Comparison of ENCODE assay signal across 9 cellular contexts in genomic region chr14:45526715-45527549, GRCh38.
DNase-seq lines count a peak whose midpoint lies in the region; ATAC-seq and TF ChIP-seq lines count a peak whose summit lies in the region.
"Had no signal": no experiment of that assay in that cellular context is flagged by ENCODE, and none has a peak within 500 bp of the region (broad histone marks: within the 10 kb centered on the region; RNA-seq: fewer than 3 reads in every experiment).

No MANE protein-coding gene starts in this region.

- H3K36me3 Mint-ChIP-seq in endodermal cell (ENCODE audit: low read depth) (no peaks in the 10 kb centered on the region), osteocyte (ENCODE audit: unreplicated experiment) (no peaks in the 10 kb centered on the region)
- H3K36me3 Mint-ChIP-seq: activated naive CD8-positive, alpha-beta T cell treated with anti-CD3 and anti-CD28 coated beads, Interleukin-2, amount 10 ng/mL, durations not matched to agents 7 days and 5 days had no signal

- H3K36me3 ChIP-seq in endodermal cell (ENCODE audit: control insufficient read depth, insufficient read depth, low read length) (no peaks in the 10 kb centered on the region), uterus (no peaks in the 10 kb centered on the region)

- peaks cover 8% of the 10 kb centered on the region for H3K4me1 Mint-ChIP-seq in endodermal cell
- no peaks in the 10 kb centered on the region for H3K4me1 Mint-ChIP-seq in osteocyte (ENCODE audit: unreplicated experiment)
- H3K4me1 Mint-ChIP-seq: activated naive CD8-positive, alpha-beta T cell treated with anti-CD3 and anti-CD28 coated beads, Interleukin-2, amount 10 ng/mL, durations not matched to agents 7 days and 5 days had no signal

- H3K4me3 ChIP-seq in endodermal cell (ENCODE audit: low read length) (no peak overlapping the region), uterus (no peak overlapping the region)

- 67 to 92% methylated on average over 3 to 14 of the region's 14 CpGs for WGBS in endodermal cell (ENCODE audit: insufficient coverage in 1 of 2, insufficient read length in 1 of 2), 2 experiments

- intact Hi-C loops in uterus (cut with DNase I; ENCODE audit: low total_unique reads), result no loop called here

- H3K27me3 Mint-ChIP-seq in endodermal cell (ENCODE audit: insufficient read depth) (no peaks in the 10 kb centered on the region), osteocyte (ENCODE audit: unreplicated experiment) (peaks cover 12% of the 10 kb centered on the region)
- H3K27me3 Mint-ChIP-seq: activated naive CD8-positive, alpha-beta T cell treated with anti-CD3 and anti-CD28 coated beads, Interleukin-2, amount 10 ng/mL, durations not matched to agents 7 days and 5 days had no signal

- ATAC-seq in GM19035 (IDR thresholded peaks at IDR 0.05; ENCODE audit: unreplicated experiment), result peak; percentile 85

- H3K27me3 ChIP-seq in endodermal cell (ENCODE audit: control insufficient read depth, insufficient read depth, low read length, poor library complexity, severe bottlenecking), result no peaks in the 10 kb centered on the region
- H3K27me3 ChIP-seq in uterus, result no peaks in the 10 kb centered on the region

- H3K4me1 ChIP-seq in endodermal cell (ENCODE audit: control insufficient read depth, insufficient read depth, low read length) (no peaks in the 10 kb centered on the region), uterus (no peaks in the 10 kb centered on the region)

- H3K27ac ChIP-seq in endodermal cell (ENCODE audit: low read depth, low read length) (no peak overlapping the region), uterus (no peak overlapping the region)

- DNase-seq in AG20443 (ENCODE audit: low spot score), result peak; percentile 9
- peak; percentile 48 for DNase-seq in HT-29 (ENCODE audit: low spot score)
- DNase-seq in NCI-H748 treated with DMSO at 0.1 percent for 48 hours (lab: John Stamatoyannopoulos, UW), result peak; percentile 23
- DNase-seq in endodermal cell, result peak; percentile 85
- peak; percentile 75 for DNase-seq in osteocyte (ENCODE audit: extremely low spot score, unreplicated experiment)
- no peak for DNase-seq in effector CD8-positive, alpha-beta T cell (lab: John Stamatoyannopoulos, UW)
- no peak for DNase-seq in uterus
- DNase-seq: activated naive CD8-positive, alpha-beta T cell treated with anti-CD3 and anti-CD28 coated beads, Interleukin-2, amount 10 ng/mL, durations not matched to agents 7 days and 5 days had no signal

- TF ChIP-seq POLR2A in uterus (IDR thresholded peaks at IDR 0.05), result no peak

- H3K27ac Mint-ChIP-seq in endodermal cell (no peak overlapping the region), osteocyte (ENCODE audit: unreplicated experiment) (no peak overlapping the region)
- H3K27ac Mint-ChIP-seq: activated naive CD8-positive, alpha-beta T cell treated with anti-CD3 and anti-CD28 coated beads, Interleukin-2, amount 10 ng/mL, durations not matched to agents 7 days and 5 days had no signal

- peak; percentile 90 for TF ChIP-seq CTCF in endodermal cell (conservative IDR thresholded peaks at IDR 0.05)
- peak; percentile 54 for TF ChIP-seq CTCF in osteocyte (IDR thresholded peaks at IDR 0.05)
- no peak for TF ChIP-seq CTCF in uterus (IDR thresholded peaks at IDR 0.05)

- H3K4me3 Mint-ChIP-seq in endodermal cell, result no peak overlapping the region
- H3K4me3 Mint-ChIP-seq in osteocyte (ENCODE audit: unreplicated experiment), result no peak overlapping the region
- H3K4me3 Mint-ChIP-seq: activated naive CD8-positive, alpha-beta T cell treated with anti-CD3 and anti-CD28 coated beads, Interleukin-2, amount 10 ng/mL, durations not matched to agents 7 days and 5 days had no signal

- peaks cover 10% of the 10 kb centered on the region for H3K9me3 ChIP-seq in endodermal cell (ENCODE audit: control insufficient read depth, low read length)
- no peaks in the 10 kb centered on the region for H3K9me3 ChIP-seq in uterus

- no peak overlapping the region for H3K9ac ChIP-seq in endodermal cell (ENCODE audit: extremely low read depth, low read length, poor library complexity, severe bottlenecking)

- H3K9me3 Mint-ChIP-seq in endodermal cell, result peaks cover 20% of the 10 kb centered on the region
- no peaks in the 10 kb centered on the region for H3K9me3 Mint-ChIP-seq in osteocyte (ENCODE audit: unreplicated experiment)

Comparison
In these comparisons a context has a peak if more than half of its experiments do, and no peak if none do; other contexts are left out.
1. DNase-seq: peak in AG20443 (single experiment), HT-29 (single experiment), NCI-H748 treated with DMSO at 0.1 percent for 48 hours (single experiment), endodermal cell (single experiment) and osteocyte (single experiment); none in effector CD8-positive, alpha-beta T cell (single experiment) and uterus (0 of 2).
2. CTCF ChIP-seq: peak in endodermal cell (single experiment) and osteocyte (single experiment); none in uterus (0 of 4).